Comparison of ENCODE assay signal across 1 cellular context in the genomic region with DNA sequence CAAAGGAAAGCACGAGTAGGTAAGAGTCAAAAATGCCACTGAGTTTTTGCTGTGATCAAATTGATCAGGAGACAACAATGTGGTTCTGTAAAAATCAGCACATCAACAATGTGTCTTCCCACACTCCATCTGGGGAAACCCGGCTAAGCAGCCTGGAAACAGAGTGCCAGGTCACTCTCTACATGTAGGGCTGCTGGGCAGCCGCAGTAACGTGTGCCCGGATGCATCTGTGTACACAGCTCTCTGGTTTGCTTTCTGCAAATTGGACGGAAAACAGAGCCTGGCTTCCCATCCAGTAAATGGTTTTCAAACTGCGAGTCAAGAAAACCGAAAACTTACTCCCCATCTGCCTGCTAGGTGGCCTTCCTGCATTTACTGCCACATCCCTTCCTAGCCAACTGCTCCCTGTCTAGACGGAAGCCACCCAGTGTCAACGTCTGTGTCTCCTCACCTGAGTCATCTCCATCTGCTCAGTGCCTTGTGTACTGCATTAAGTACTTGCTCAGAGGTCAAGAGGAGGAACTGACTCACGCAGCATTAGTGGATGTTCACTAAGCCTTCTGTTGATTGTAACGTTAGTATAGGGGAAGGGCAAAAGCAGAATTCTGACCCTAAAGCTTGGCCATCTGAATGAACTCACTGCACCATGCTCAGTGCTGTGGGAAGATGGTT.
TF ChIP-seq lines count a peak whose summit lies in the region.

No MANE protein-coding gene starts in this region.

TF ChIP-seq in HCT116, 20 proteins besides CTCF, POLR2A, EP300 and RAD21 (continued from another document):
- TF ChIP-seq, protein P1, sequence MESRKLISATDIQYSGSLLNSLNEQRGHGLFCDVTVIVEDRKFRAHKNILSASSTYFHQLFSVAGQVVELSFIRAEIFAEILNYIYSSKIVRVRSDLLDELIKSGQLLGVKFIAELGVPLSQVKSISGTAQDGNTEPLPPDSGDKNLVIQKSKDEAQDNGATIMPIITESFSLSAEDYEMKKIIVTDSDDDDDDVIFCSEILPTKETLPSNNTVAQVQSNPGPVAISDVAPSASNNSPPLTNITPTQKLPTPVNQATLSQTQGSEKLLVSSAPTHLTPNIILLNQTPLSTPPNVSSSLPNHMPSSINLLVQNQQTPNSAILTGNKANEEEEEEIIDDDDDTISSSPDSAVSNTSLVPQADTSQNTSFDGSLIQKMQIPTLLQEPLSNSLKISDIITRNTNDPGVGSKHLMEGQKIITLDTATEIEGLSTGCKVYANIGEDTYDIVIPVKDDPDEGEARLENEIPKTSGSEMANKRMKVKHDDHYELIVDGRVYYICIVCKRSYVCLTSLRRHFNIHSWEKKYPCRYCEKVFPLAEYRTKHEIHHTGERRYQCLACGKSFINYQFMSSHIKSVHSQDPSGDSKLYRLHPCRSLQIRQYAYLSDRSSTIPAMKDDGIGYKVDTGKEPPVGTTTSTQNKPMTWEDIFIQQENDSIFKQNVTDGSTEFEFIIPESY (IDR thresholded peaks at IDR 0.05; ENCODE audit: extremely low read depth, insufficient replicate concordance, low read length): no peak
